1 cellular context compared by ENCODE assay signal in genomic region chr11:119853581-119854360, GRCh38.
TF ChIP-seq lines count a peak whose summit lies in the region.

No MANE protein-coding gene starts in this region.

TF ChIP-seq in HepG2, 621 proteins besides CTCF, POLR2A, EP300 and RAD21 (continued from another document):
- TF ChIP-seq FOXC1 (CRISPR knock-in tag; IDR thresholded peaks at IDR 0.05; ENCODE audit: borderline replicate concordance) = no peak
- TF ChIP-seq MEF2D (CRISPR knock-in tag; IDR thresholded peaks at IDR 0.05) = no peak
- TF ChIP-seq ZNF709 (CRISPR knock-in tag; IDR thresholded peaks at IDR 0.05) = no peak
- TF ChIP-seq TOE1 (CRISPR knock-in tag; IDR thresholded peaks at IDR 0.05) = no peak
- TF ChIP-seq AKNA (CRISPR knock-in tag; IDR thresholded peaks at IDR 0.05; ENCODE audit: borderline replicate concordance) = no peak
- no peak for TF ChIP-seq SP140L (CRISPR knock-in tag; IDR thresholded peaks at IDR 0.05; ENCODE audit: borderline replicate concordance)
- TF ChIP-seq JARID2 (CRISPR knock-in tag; IDR thresholded peaks at IDR 0.05; ENCODE audit: insufficient replicate concordance) = no peak
- no peak for TF ChIP-seq HNRNPUL1 (IDR thresholded peaks at IDR 0.05; ENCODE audit: low read depth, low read length)
TF ChIP-seq in HepG2: peak in this region for 0.
